ENCODE assay signal across 10 cellular contexts in the genomic region with DNA sequence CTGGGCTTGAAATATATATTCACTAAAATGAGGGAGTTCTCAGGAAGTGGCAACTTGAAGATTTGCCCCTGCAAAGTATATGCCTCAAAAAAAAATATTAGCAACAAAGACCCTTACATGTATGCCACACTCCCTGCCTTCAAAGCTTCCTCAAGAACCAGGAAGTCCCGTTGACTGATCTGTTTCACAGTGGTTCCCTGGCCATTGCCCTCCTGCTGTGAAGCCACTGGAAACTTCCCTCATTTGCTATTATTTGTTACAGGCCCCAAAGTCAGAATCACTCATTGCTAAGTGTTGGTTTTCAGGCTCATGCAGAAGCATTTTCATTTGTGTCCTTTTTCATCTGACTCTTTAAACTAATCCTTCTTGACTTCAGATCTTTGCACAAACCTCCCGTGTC.
"Had no signal": no experiment of that assay in that cellular context is flagged by ENCODE, and none has a peak within 500 bp of the region (broad histone marks: within the 10 kb centered on the region; RNA-seq: fewer than 3 reads in every experiment).

No MANE protein-coding gene starts in this region.

- H3K27ac ChIP-seq: neutrophil, skin epidermis, thyroid gland, uterus had no signal

- H3K9me3 Mint-ChIP-seq: central memory CD8-positive, alpha-beta T cell had no signal

- H2AFZ ChIP-seq: hepatocyte had no signal

- H3K27me3 Mint-ChIP-seq: central memory CD8-positive, alpha-beta T cell had no signal

- H3K79me2 ChIP-seq: hepatocyte had no signal

- H3K4me1 ChIP-seq: uterus had no signal

- H3K4me3 Mint-ChIP-seq: central memory CD8-positive, alpha-beta T cell had no signal

- H3K4me1 Mint-ChIP-seq: central memory CD8-positive, alpha-beta T cell had no signal

- DNase-seq: activated CD4-positive, CD25-positive, alpha-beta regulatory T cell; activated naive CD4-positive, alpha-beta T cell treated with anti-CD3 and anti-CD28 coated beads, Interleukin-2, amount 50 U/mL, for 16 hours; activated T-cell treated with anti-CD3 and anti-CD28 coated beads, Interleukin-2, amount 50 U/mL, for 1 hour; stimulated activated CD4-positive, alpha-beta T cell treated with anti-CD3 and anti-CD28 coated beads, Interleukin-4, amount 100 ng/mL, for 4 hours; uterus had no signal

- H3K4me3 ChIP-seq: hepatocyte, skin epidermis, thyroid gland, uterus had no signal

- H3K36me3 ChIP-seq: neutrophil, thyroid gland, uterus had no signal

- H3K4me2 ChIP-seq: hepatocyte had no signal

- H3K27me3 ChIP-seq: hepatocyte, neutrophil, thyroid gland, uterus had no signal

- H3K9me3 ChIP-seq: neutrophil, thyroid gland, uterus had no signal
